ENCODE assay signal across 14 cellular contexts in genomic region chr12:124296295-124296915, GRCh38. TPM values are rescaled to one million over a fixed set of nuclear protein-coding genes. Genes with fewer than 3 reads are reported as not detected.
A peak's percentile ranks its signal among the peaks of the same experiment; 100 is the strongest.
DNase-seq lines count a peak whose midpoint lies in the region; ATAC-seq and TF ChIP-seq lines count a peak whose summit lies in the region.
"Had no signal": no experiment of that assay in that cellular context is flagged by ENCODE, and none has a peak within 500 bp of the region (broad histone marks: within the 10 kb centered on the region; RNA-seq: fewer than 3 reads in every experiment).

No MANE protein-coding gene starts in this region.

- H3K4me1 ChIP-seq in NT2/D1 (ENCODE audit: insufficient read depth, insufficient read length) (peaks cover 16% of the 10 kb centered on the region), neuronal stem cell (ENCODE audit: control insufficient read depth in 2 of 2, insufficient read depth in 1 of 2, low read depth in 1 of 2, low read length in 2 of 2) (peaks cover 8 to 29% of the 10 kb centered on the region in 2 donors)

- H4K91ac ChIP-seq in neuronal stem cell (ENCODE audit: low read depth, low read length, poor library complexity), result no peak overlapping the region

- H3K9me3 ChIP-seq in NT2/D1 (ENCODE audit: insufficient read depth, low read length) (no peaks in the 10 kb centered on the region), neuronal stem cell (replicated peaks in 1 of 2; ENCODE audit: control insufficient read depth in 2 of 2, insufficient read depth in 1 of 2, low read depth in 1 of 2, low read length in 2 of 2) (no peaks in the 10 kb centered on the region)
- H3K9me3 ChIP-seq: BLaER1 had no signal

- H3K9ac ChIP-seq in NT2/D1 (ENCODE audit: insufficient read length, low read depth) (peak overlapping the region; percentile 46), neuronal stem cell (ENCODE audit: low read depth, low read length, poor library complexity) (no peak overlapping the region)
- H3K9ac ChIP-seq: BLaER1 had no signal

- H2BK5ac ChIP-seq in neuronal stem cell (ENCODE audit: low read length), result no peak overlapping the region

- H3K4me1 Mint-ChIP-seq in Calu3 (ENCODE audit: low read depth, unreplicated experiment), result no peaks in the 10 kb centered on the region

- H4K8ac ChIP-seq in neuronal stem cell (ENCODE audit: low read depth, low read length), result no peak overlapping the region

- intact Hi-C loops in Calu3 (cut with micrococcal nuclease; ENCODE audit: unreplicated experiment), result no loop called here

- H3K79me1 ChIP-seq in neuronal stem cell (ENCODE audit: low read depth, low read length), result no peaks in the 10 kb centered on the region

- no peak for ATAC-seq in HG02678 (IDR thresholded peaks at IDR 0.05; ENCODE audit: unreplicated experiment)

- no peak for TF ChIP-seq CTCF in AG10803 (conservative IDR thresholded peaks at IDR 0.05; ENCODE audit: low read length)
- no peak for TF ChIP-seq CTCF in fibroblast of pulmonary artery (IDR thresholded peaks at IDR 0.05; ENCODE audit: low read length, missing control alignments)
- no peak for TF ChIP-seq CTCF in GM13977 (IDR thresholded peaks at IDR 0.05; ENCODE audit: extremely low read depth, insufficient read depth, missing control alignments)
- no peak for TF ChIP-seq CTCF in Calu3 (IDR thresholded peaks at IDR 0.05; ENCODE audit: unreplicated experiment)

- peak overlapping the region; percentile 57 for H3K23ac ChIP-seq in neuronal stem cell (ENCODE audit: low read depth, low read length, poor library complexity)

- H2BK120ac ChIP-seq in neuronal stem cell (ENCODE audit: low read depth, low read length), result no peak overlapping the region

- CTCF ChIA-PET in Calu3 (lab: Charles Lee), result interaction anchor here (0.6 to 1.6 kb wide), 2 partner anchors 63 to 173 kb away, joined by 3 read pairs; no protein-coding TSS in a partner anchor

- H3K14ac ChIP-seq in neuronal stem cell (ENCODE audit: low read length), result no peak overlapping the region

- no peak overlapping the region for H3K4me2 ChIP-seq in neuronal stem cell (ENCODE audit: insufficient read depth, low read length, poor library complexity, severe bottlenecking)

- H3K27me3 ChIP-seq in NT2/D1 (ENCODE audit: insufficient read depth, insufficient read length), result peaks cover 15% of the 10 kb centered on the region
- H3K27me3 ChIP-seq in neuronal stem cell (ENCODE audit: control insufficient read depth in 3 of 3, insufficient read depth in 3 of 3, low read depth in 1 of 3, low read length in 3 of 3), result peaks cover 2 to 26% (median 8%) of the 10 kb centered on the region in 3 experiments

- no peak overlapping the region for H2AFZ ChIP-seq in neuronal stem cell (ENCODE audit: low read length)

- no peak overlapping the region for H3K4ac ChIP-seq in neuronal stem cell (ENCODE audit: low read length)

- no peak overlapping the region for H3K27ac ChIP-seq in neuronal stem cell (replicated peaks; ENCODE audit: low read length)
- H3K27ac ChIP-seq: BLaER1 had no signal

- peak overlapping the region; percentile 82 for H2AK5ac ChIP-seq in neuronal stem cell (ENCODE audit: low read depth, low read length)

- peaks cover 6% of the 10 kb centered on the region for H3K36me3 ChIP-seq in NT2/D1 (ENCODE audit: insufficient read depth, insufficient read length, low read length)
- no peaks in the 10 kb centered on the region for H3K36me3 ChIP-seq in neuronal stem cell (replicated peaks in 1 of 2; ENCODE audit: control insufficient read depth in 2 of 2, insufficient read depth in 2 of 2, low read length in 2 of 2)
- H3K36me3 ChIP-seq: BLaER1 had no signal

- DNase-seq in AG10803 (ENCODE audit: low read depth) (no peak), NT2/D1 (ENCODE audit: low read depth, low spot score) (no peak), fibroblast of pulmonary artery (ENCODE audit: low read depth) (no peak), neuronal stem cell (ENCODE audit: low spot score) (no peak), GM13977 (ENCODE audit: low spot score) (no peak), Calu3 (no peak)
- DNase-seq in activated CD4-positive, alpha-beta T cell treated with anti-CD3 and anti-CD28 coated beads for 48 hours, result no peak
- DNase-seq: HCEC 1CT, KG1, NCI-H187 treated with DMSO at 0.1 percent for 48 hours had no signal

- H3K27me3 Mint-ChIP-seq in Calu3 (ENCODE audit: unreplicated experiment), result peaks cover 100% of the 10 kb centered on the region

- no CpG with 5 or more reads among the region's 21 CpGs for WGBS in neuronal stem cell (ENCODE audit: extremely low coverage in 2 of 2, insufficient read length in 2 of 2, insufficient replicate concordance in 1 of 2), 2 donors

- H2BK15ac ChIP-seq in neuronal stem cell (ENCODE audit: low read length), result peak overlapping the region; percentile 44

- BruUV-seq in Calu3 (replicated peaks; lab: Mats Ljungman, UMichigan), result no TSS peak

- no peak overlapping the region for H3K4me3 Mint-ChIP-seq in Calu3 (ENCODE audit: low read depth, unreplicated experiment)
- H3K4me3 Mint-ChIP-seq: memory B cell had no signal

- in situ Hi-C loops in GM13977 (cut with MboI; ENCODE audit: low pct_unique_long_range_greater_than_20kb, low sequenced_read_pairs, unreplicated experiment), result no loop called here

- H3K9me3 Mint-ChIP-seq in Calu3 (ENCODE audit: low read depth, unreplicated experiment), result no peaks in the 10 kb centered on the region

- H3K4me3 ChIP-seq in AG10803 (ENCODE audit: low read length), result peak overlapping the region; percentile 53
- H3K4me3 ChIP-seq in NT2/D1 (ENCODE audit: insufficient read length, low read depth), result no peak overlapping the region
- peak overlapping the region; percentile 53 for H3K4me3 ChIP-seq in fibroblast of pulmonary artery (replicated peaks; ENCODE audit: low read depth, low read length)
- H3K4me3 ChIP-seq in neuronal stem cell (ENCODE audit: low read length in 2 of 2), result peak overlapping the region in 1 of 2 donors; percentile 42

- no peak overlapping the region for H2BK12ac ChIP-seq in neuronal stem cell (ENCODE audit: low read length)

- no peak overlapping the region for H3K27ac Mint-ChIP-seq in Calu3 (ENCODE audit: unreplicated experiment)
- H3K27ac Mint-ChIP-seq: memory B cell had no signal

- H3K36me3 Mint-ChIP-seq in Calu3 (ENCODE audit: insufficient read depth, unreplicated experiment), result no peaks in the 10 kb centered on the region
- H3K36me3 Mint-ChIP-seq: memory B cell had no signal

- H3K18ac ChIP-seq in neuronal stem cell (ENCODE audit: low read length), result peak overlapping the region; percentile 38

RNA-seq across cellular contexts. Expression of gene RFLNA, which starts 1.5 kb away (rescaled TPM):
- polyA plus RNA-seq in neuronal stem cell (2013, experiment 1 of 2), result 1.5 TPM
- polyA plus RNA-seq in neuronal stem cell (2013, experiment 2 of 2), result 2.0 TPM
- not detected in 2 replicates for total RNA-seq in Calu3 (2022)
- total RNA-seq: T-helper 1 cell treated with Interleukin-12 subunit alpha and Interleukin-12 subunit beta and Interleukin-4 antibody, amounts not matched to agents 30 ng/mL and 1 ng/mL, for 36 hours had no signal
